In the genomic region with DNA sequence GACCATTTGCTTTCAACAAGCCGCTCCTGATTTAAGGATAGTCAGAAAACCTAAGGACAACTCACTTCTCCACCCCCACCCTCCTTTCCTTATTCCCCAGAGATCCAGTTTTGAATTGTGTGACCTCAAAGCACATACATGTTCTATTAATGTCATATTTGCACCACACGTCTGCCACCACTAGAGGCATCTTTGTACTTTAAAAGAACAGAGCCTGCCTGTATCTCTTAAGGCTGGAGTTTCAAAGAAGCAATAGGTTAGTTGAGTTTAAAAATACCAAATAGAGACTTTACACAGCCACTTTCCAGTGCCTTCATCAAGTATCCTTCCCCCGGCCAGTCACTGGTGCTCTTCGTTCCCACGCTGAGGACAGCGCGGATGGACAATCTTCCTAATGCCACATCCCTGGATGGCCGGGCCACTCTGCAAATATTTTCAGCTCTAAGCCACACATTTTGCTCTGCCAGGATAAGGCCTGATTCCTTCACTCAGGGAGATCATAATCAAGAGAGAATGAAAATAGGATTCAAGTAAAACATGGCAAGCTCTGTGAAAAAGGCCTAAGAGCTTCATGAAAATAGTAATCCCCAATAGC, we compare ENCODE assay signal across 8 cellular contexts.
DNase-seq lines count a peak whose midpoint lies in the region; ATAC-seq and TF ChIP-seq lines count a peak whose summit lies in the region.

No MANE protein-coding gene starts in this region.

- DNase-seq in EL (peak; percentile 22), adrenal gland (peak in 2 of 7 donors; percentile 16 to 26), myocyte (ENCODE audit: low read depth) (peak; percentile 15), cortex of kidney (lab: John Stamatoyannopoulos, UW) (no peak)
- DNase-seq in activated naive CD4-positive, alpha-beta T cell (lab: John Stamatoyannopoulos, UW) = no peak
- DNase-seq in activated CD4-positive, CD25-positive, alpha-beta regulatory T cell (lab: John Stamatoyannopoulos, UW) = no peak

- H3K27me3 ChIP-seq in adrenal gland = no peaks in the 10 kb centered on the region

- intact Hi-C loops in adrenal gland (cut with DNase I) = no loop called here

- H3K4me3 ChIP-seq in adrenal gland = no peak overlapping the region

- no peaks in the 10 kb centered on the region for H3K9me3 ChIP-seq in adrenal gland (replicated peaks in 1 of 3)

- H3K27ac ChIP-seq in adrenal gland = no peak overlapping the region

- TF ChIP-seq POLR2A in adrenal gland (IDR thresholded peaks at IDR 0.05) = no peak

- 80 to 87% (median 86%) methylated on average over 8 of the region's 8 CpGs for WGBS in adrenal gland, 4 donors

- H3K36me3 ChIP-seq in adrenal gland (replicated peaks in 1 of 2) = no peaks in the 10 kb centered on the region

- H3K4me1 ChIP-seq in adrenal gland (replicated peaks in 1 of 2) = no peaks in the 10 kb centered on the region

- ATAC-seq in GM19463 (IDR thresholded peaks at IDR 0.05; ENCODE audit: unreplicated experiment) (peak; percentile 67), HG03571 (IDR thresholded peaks at IDR 0.05; ENCODE audit: unreplicated experiment) (peak; percentile 79)

- peak; percentile 4 to 46 (median 23) for TF ChIP-seq CTCF in adrenal gland (IDR thresholded peaks at IDR 0.05)

Comparison
In these comparisons a context has a peak if more than half of its experiments do, and no peak if none do; other contexts are left out.
1. DNase-seq: peak in EL (single experiment) and myocyte (single experiment); none in activated naive CD4-positive, alpha-beta T cell (0 of 4), activated CD4-positive, CD25-positive, alpha-beta regulatory T cell (0 of 4) and cortex of kidney (single experiment).